In the genomic region with DNA sequence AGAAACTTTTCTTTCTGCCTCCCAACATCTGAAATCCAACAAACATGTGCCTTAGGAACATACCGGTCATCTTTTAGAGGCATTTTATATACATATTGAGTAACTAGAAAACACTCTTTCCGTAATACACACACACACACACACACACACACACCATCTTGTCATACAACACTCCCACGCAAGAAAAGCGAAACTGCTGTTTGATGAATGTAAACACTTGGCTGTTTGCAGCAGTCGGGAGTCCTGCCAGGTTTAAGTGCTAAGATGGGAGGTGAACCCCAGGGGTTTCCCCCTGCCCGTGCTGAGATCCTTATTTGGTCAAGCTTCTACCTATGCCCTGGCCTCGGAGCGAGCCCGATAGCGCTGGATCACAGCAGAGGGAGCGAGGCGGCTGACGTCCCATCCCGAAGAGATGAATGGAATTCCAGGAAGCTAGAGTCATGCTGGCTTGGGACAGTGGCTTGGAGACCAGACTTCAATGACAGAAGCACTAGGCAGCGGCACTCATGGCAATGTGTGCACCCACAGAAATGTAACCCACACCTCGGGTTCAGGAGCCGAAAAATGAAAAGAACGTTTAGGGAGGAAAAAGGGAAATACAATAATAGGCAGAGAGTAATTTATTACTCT, we compare ENCODE assay signal across 1 cellular context.
TF ChIP-seq lines count a peak whose summit lies in the region.

No MANE protein-coding gene starts in this region.

TF ChIP-seq in HepG2, 621 proteins besides CTCF, POLR2A, EP300 and RAD21 (continued from another document):
- TF ChIP-seq, protein P1, sequence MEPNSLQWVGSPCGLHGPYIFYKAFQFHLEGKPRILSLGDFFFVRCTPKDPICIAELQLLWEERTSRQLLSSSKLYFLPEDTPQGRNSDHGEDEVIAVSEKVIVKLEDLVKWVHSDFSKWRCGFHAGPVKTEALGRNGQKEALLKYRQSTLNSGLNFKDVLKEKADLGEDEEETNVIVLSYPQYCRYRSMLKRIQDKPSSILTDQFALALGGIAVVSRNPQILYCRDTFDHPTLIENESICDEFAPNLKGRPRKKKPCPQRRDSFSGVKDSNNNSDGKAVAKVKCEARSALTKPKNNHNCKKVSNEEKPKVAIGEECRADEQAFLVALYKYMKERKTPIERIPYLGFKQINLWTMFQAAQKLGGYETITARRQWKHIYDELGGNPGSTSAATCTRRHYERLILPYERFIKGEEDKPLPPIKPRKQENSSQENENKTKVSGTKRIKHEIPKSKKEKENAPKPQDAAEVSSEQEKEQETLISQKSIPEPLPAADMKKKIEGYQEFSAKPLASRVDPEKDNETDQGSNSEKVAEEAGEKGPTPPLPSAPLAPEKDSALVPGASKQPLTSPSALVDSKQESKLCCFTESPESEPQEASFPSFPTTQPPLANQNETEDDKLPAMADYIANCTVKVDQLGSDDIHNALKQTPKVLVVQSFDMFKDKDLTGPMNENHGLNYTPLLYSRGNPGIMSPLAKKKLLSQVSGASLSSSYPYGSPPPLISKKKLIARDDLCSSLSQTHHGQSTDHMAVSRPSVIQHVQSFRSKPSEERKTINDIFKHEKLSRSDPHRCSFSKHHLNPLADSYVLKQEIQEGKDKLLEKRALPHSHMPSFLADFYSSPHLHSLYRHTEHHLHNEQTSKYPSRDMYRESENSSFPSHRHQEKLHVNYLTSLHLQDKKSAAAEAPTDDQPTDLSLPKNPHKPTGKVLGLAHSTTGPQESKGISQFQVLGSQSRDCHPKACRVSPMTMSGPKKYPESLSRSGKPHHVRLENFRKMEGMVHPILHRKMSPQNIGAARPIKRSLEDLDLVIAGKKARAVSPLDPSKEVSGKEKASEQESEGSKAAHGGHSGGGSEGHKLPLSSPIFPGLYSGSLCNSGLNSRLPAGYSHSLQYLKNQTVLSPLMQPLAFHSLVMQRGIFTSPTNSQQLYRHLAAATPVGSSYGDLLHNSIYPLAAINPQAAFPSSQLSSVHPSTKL (CRISPR knock-in tag; IDR thresholded peaks at IDR 0.05), result peak; percentile 40; the same call in 1 of the 2 replicates
- TF ChIP-seq HMG20B (CRISPR knock-in tag; conservative IDR thresholded peaks at IDR 0.05), result 0 out of 2 replicates have a peak, but pooled peaks have one; percentile 17
- 0 out of 2 replicates have a peak, but pooled peaks have one; percentile 44 for TF ChIP-seq HOXA5 (CRISPR knock-in tag; IDR thresholded peaks at IDR 0.05)
- TF ChIP-seq TGIF2 (CRISPR knock-in tag; IDR thresholded peaks at IDR 0.05), result peak; percentile 75
- TF ChIP-seq, protein P2, sequence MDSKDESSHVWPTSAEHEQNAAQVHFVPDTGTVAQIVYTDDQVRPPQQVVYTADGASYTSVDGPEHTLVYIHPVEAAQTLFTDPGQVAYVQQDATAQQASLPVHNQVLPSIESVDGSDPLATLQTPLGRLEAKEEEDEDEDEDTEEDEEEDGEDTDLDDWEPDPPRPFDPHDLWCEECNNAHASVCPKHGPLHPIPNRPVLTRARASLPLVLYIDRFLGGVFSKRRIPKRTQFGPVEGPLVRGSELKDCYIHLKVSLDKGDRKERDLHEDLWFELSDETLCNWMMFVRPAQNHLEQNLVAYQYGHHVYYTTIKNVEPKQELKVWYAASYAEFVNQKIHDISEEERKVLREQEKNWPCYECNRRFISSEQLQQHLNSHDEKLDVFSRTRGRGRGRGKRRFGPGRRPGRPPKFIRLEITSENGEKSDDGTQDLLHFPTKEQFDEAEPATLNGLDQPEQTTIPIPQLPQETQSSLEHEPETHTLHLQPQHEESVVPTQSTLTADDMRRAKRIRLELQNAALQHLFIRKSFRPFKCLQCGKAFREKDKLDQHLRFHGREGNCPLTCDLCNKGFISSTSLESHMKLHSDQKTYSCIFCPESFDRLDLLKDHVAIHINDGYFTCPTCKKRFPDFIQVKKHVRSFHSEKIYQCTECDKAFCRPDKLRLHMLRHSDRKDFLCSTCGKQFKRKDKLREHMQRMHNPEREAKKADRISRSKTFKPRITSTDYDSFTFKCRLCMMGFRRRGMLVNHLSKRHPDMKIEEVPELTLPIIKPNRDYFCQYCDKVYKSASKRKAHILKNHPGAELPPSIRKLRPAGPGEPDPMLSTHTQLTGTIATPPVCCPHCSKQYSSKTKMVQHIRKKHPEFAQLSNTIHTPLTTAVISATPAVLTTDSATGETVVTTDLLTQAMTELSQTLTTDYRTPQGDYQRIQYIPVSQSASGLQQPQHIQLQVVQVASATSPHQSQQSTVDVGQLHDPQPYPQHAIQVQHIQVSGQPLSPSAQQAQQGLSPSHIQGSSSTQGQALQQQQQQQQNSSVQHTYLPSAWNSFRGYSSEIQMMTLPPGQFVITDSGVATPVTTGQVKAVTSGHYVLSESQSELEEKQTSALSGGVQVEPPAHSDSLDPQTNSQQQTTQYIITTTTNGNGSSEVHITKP (CRISPR knock-in tag; IDR thresholded peaks at IDR 0.05; ENCODE audit: low read depth), result 0 out of 2 replicates have a peak, but pooled peaks have one; percentile 25
- TF ChIP-seq FIP1L1 (IDR thresholded peaks at IDR 0.05; ENCODE audit: borderline replicate concordance, insufficient read depth, low read depth, low read length), result no peak
- TF ChIP-seq ZFP37 (CRISPR knock-in tag; IDR thresholded peaks at IDR 0.05; ENCODE audit: borderline replicate concordance), result peak; percentile 17; the same call in 1 of the 2 replicates
- peak; percentile 93 for TF ChIP-seq FOSL2 (CRISPR knock-in tag; IDR thresholded peaks at IDR 0.05)
- TF ChIP-seq MYC (CRISPR knock-in tag; IDR thresholded peaks at IDR 0.05; ENCODE audit: borderline replicate concordance), result 0 out of 2 replicates have a peak, but pooled peaks have one; percentile 20
